11 cellular contexts compared by ENCODE assay signal in genomic region chr10:76035728-76036409, GRCh38.
DNase-seq lines count a peak whose midpoint lies in the region; ATAC-seq, FAIRE-seq and TF ChIP-seq lines count a peak whose summit lies in the region.
"Had no signal": no experiment of that assay in that cellular context is flagged by ENCODE, and none has a peak within 500 bp of the region (broad histone marks: within the 10 kb centered on the region; RNA-seq: fewer than 3 reads in every experiment).

No MANE protein-coding gene starts in this region.

- FAIRE-seq in astrocyte (lab: Jason Lieb, UNC) = no peak

- no peak overlapping the region for H3K9ac ChIP-seq in astrocyte (ENCODE audit: low read length)

- peak; percentile 52 for ATAC-seq in GM23338
- ATAC-seq in gastrocnemius medialis = peak; percentile 14 to 18
- no peak for ATAC-seq in GM19467 (IDR thresholded peaks at IDR 0.05; ENCODE audit: unreplicated experiment)

- no peaks in the 10 kb centered on the region for H3K27me3 ChIP-seq in GM23338 (ENCODE audit: insufficient read depth)
- no peaks in the 10 kb centered on the region for H3K27me3 ChIP-seq in astrocyte (ENCODE audit: insufficient read depth, low read length)
- H3K27me3 ChIP-seq in gastrocnemius medialis = no peaks in the 10 kb centered on the region
- no peaks in the 10 kb centered on the region for H3K27me3 ChIP-seq in effector memory CD4-positive, alpha-beta T cell (replicated peaks; ENCODE audit: control insufficient read depth, insufficient read depth, low read length, poor library complexity, severe bottlenecking)
- H3K27me3 ChIP-seq: spleen had no signal

- H3K9me3 Mint-ChIP-seq in GM23338 (peaks cover 22% of the 10 kb centered on the region), astrocyte (ENCODE audit: unreplicated experiment) (peaks cover 10% of the 10 kb centered on the region)

- no peak for TF ChIP-seq CTCF in GM23338 (conservative IDR thresholded peaks at IDR 0.05; ENCODE audit: low read depth in 2 of 2)
- no peak for TF ChIP-seq CTCF in astrocyte (IDR thresholded peaks at IDR 0.05; ENCODE audit: insufficient read depth, low read depth, low read length)
- TF ChIP-seq CTCF in gastrocnemius medialis (IDR thresholded peaks at IDR 0.05 in 4 of 5, conservative IDR thresholded peaks at IDR 0.05 in 1 of 5) = no peak

- H4K20me1 ChIP-seq in GM23338 (replicated peaks; ENCODE audit: insufficient read depth) (no peaks in the 10 kb centered on the region), astrocyte (ENCODE audit: insufficient read depth, low read length) (no peaks in the 10 kb centered on the region)

- H3K9me2 ChIP-seq in GM23338 (ENCODE audit: insufficient read depth) = no peaks in the 10 kb centered on the region

- H3K27me3 Mint-ChIP-seq in GM23338 (ENCODE audit: insufficient read depth, low read depth, poor library complexity) (peaks cover 1% of the 10 kb centered on the region), astrocyte (ENCODE audit: low read depth, unreplicated experiment) (peaks cover 8% of the 10 kb centered on the region)

- H2AFZ ChIP-seq in GM23338 (no peak overlapping the region), astrocyte (ENCODE audit: low read depth, low read length) (no peak overlapping the region)

- H3K4me3 Mint-ChIP-seq in GM23338 = no peak overlapping the region
- no peak overlapping the region for H3K4me3 Mint-ChIP-seq in astrocyte (ENCODE audit: unreplicated experiment)
- H3K4me3 Mint-ChIP-seq: activated naive CD8-positive, alpha-beta T cell treated with anti-CD3 and anti-CD28 coated beads, Interleukin-2, amount 10 ng/mL, durations not matched to agents 7 days and 5 days; T-helper 2 cell treated with Interferon-gamma antibody and Interleukin-4, amounts not matched to agents 5 μg/mL and 100 μg/mL, for 36 hours had no signal

- peaks cover 19% of the 10 kb centered on the region for H3K36me3 Mint-ChIP-seq in GM23338 (ENCODE audit: low read depth)
- peaks cover 3% of the 10 kb centered on the region for H3K36me3 Mint-ChIP-seq in astrocyte (ENCODE audit: low read depth, unreplicated experiment)
- H3K36me3 Mint-ChIP-seq: activated naive CD8-positive, alpha-beta T cell treated with anti-CD3 and anti-CD28 coated beads, Interleukin-2, amount 10 ng/mL, durations not matched to agents 7 days and 5 days had no signal

- H3F3A ChIP-seq in GM23338 (replicated peaks; ENCODE audit: low read depth) = no peaks in the 10 kb centered on the region

- H3K27ac ChIP-seq in GM23338 (ENCODE audit: low read depth) = no peak overlapping the region
- no peak overlapping the region for H3K27ac ChIP-seq in astrocyte (ENCODE audit: low read depth, low read length)
- peak overlapping the region in 3 of 4 donors; percentile 2 to 50 (median 42) for H3K27ac ChIP-seq in gastrocnemius medialis
- no peak overlapping the region for H3K27ac ChIP-seq in effector memory CD4-positive, alpha-beta T cell (ENCODE audit: insufficient read depth, low read length, poor library complexity, severe bottlenecking)
- H3K27ac ChIP-seq: spleen had no signal

- peak; percentile 24 for DNase-seq in GM23338 (ENCODE audit: low spot score)
- DNase-seq in astrocyte (ENCODE audit: low read depth) = no peak
- DNase-seq in iPS-NIHi11 (ENCODE audit: low spot score) = peak; percentile 21
- no peak for DNase-seq in gastrocnemius medialis
- no peak for DNase-seq in effector memory CD4-positive, alpha-beta T cell
- DNase-seq in activated CD4-positive, alpha-beta T cell treated with anti-CD3 and anti-CD28 coated beads, Interleukin-2, amount 50 U/mL, for 1 hour = no peak
- DNase-seq in NCI-H2029 treated with DMSO at 0.1 percent for 48 hours (lab: John Stamatoyannopoulos, UW) = no peak

- H3K4me1 Mint-ChIP-seq in GM23338 = peaks cover 28% of the 10 kb centered on the region
- H3K4me1 Mint-ChIP-seq in astrocyte (ENCODE audit: low read depth, unreplicated experiment) = peaks cover 14% of the 10 kb centered on the region
- H3K4me1 Mint-ChIP-seq: activated naive CD8-positive, alpha-beta T cell treated with anti-CD3 and anti-CD28 coated beads, Interleukin-2, amount 10 ng/mL, durations not matched to agents 7 days and 5 days had no signal

- H3K36me3 ChIP-seq in GM23338 (ENCODE audit: insufficient read depth) (no peaks in the 10 kb centered on the region), astrocyte (ENCODE audit: insufficient read depth, low read length) (no peaks in the 10 kb centered on the region), gastrocnemius medialis (no peaks in the 10 kb centered on the region)
- no peaks in the 10 kb centered on the region for H3K36me3 ChIP-seq in effector memory CD4-positive, alpha-beta T cell (ENCODE audit: control insufficient read depth, insufficient read depth, low read length)

- intact Hi-C loops in gastrocnemius medialis (cut with DNase I; ENCODE audit: low total_unique reads) = loop anchor here (1.0 kb wide), 2 partner anchors 636 to 641 kb away; no protein-coding TSS in a partner anchor

- peaks cover 4% of the 10 kb centered on the region for H3K4me1 ChIP-seq in GM23338 (ENCODE audit: insufficient read depth)
- H3K4me1 ChIP-seq in astrocyte (ENCODE audit: insufficient read depth, low read length) = peaks cover 15% of the 10 kb centered on the region
- H3K4me1 ChIP-seq in gastrocnemius medialis = peaks cover 6 to 19% of the 10 kb centered on the region in 2 donors
- no peaks in the 10 kb centered on the region for H3K4me1 ChIP-seq in effector memory CD4-positive, alpha-beta T cell (ENCODE audit: control insufficient read depth, insufficient read depth, low read length, poor library complexity, severe bottlenecking)

- H3K79me2 ChIP-seq in GM23338 (replicated peaks; ENCODE audit: insufficient read depth) = no peaks in the 10 kb centered on the region
- H3K79me2 ChIP-seq in astrocyte (ENCODE audit: insufficient read depth, low read length) = no peaks in the 10 kb centered on the region

- in situ Hi-C loops in gastrocnemius medialis (cut with MboI; ENCODE audit: low sequenced_read_pairs in 4 of 4) = loop anchor here (10.0 to 25.0 kb wide), 2 partner anchors 641 to 649 kb away; no protein-coding TSS in a partner anchor

- no peak overlapping the region for H3K27ac Mint-ChIP-seq in GM23338
- H3K27ac Mint-ChIP-seq in astrocyte (ENCODE audit: unreplicated experiment) = no peak overlapping the region
- H3K27ac Mint-ChIP-seq: activated naive CD8-positive, alpha-beta T cell treated with anti-CD3 and anti-CD28 coated beads, Interleukin-2, amount 10 ng/mL, durations not matched to agents 7 days and 5 days; T-helper 2 cell treated with Interferon-gamma antibody and Interleukin-4, amounts not matched to agents 5 μg/mL and 100 μg/mL, for 36 hours had no signal

- H3K4me3 ChIP-seq in GM23338 (no peak overlapping the region), astrocyte (ENCODE audit: insufficient read depth, low read depth, low read length) (no peak overlapping the region), gastrocnemius medialis (peak overlapping the region; percentile 29 to 55 (median 38))
- no peak overlapping the region for H3K4me3 ChIP-seq in effector memory CD4-positive, alpha-beta T cell (ENCODE audit: insufficient read depth, low read depth, low read length, poor library complexity, severe bottlenecking)

- H3K4me2 ChIP-seq in GM23338 (no peak overlapping the region), astrocyte (ENCODE audit: low read length) (peak overlapping the region; percentile 66)

- TF ChIP-seq POLR2A in gastrocnemius medialis (IDR thresholded peaks at IDR 0.05) = no peak

- no peaks in the 10 kb centered on the region for H3K9me3 ChIP-seq in astrocyte (ENCODE audit: insufficient read depth, low read depth, low read length)
- H3K9me3 ChIP-seq in gastrocnemius medialis = no peaks in the 10 kb centered on the region
- no peaks in the 10 kb centered on the region for H3K9me3 ChIP-seq in effector memory CD4-positive, alpha-beta T cell (ENCODE audit: control insufficient read depth, low read length)

TF ChIP-seq in GM23338, 12 proteins besides CTCF, POLR2A, EP300 and RAD21 (continues in another document):
- TF ChIP-seq POLR2AphosphoS5 (IDR thresholded peaks at IDR 0.05; ENCODE audit: low read depth) (no peak), CREB1 (CRISPR knock-in tag; IDR thresholded peaks at IDR 0.05; ENCODE audit: low read depth) (no peak), EZH2 (IDR thresholded peaks at IDR 0.05; ENCODE audit: low read depth, unreplicated experiment) (no peak), NANOG (IDR thresholded peaks at IDR 0.05; ENCODE audit: borderline replicate concordance) (no peak), EZH2phosphoT487 (IDR thresholded peaks at IDR 0.05; ENCODE audit: unreplicated experiment) (no peak)
- TF ChIP-seq, protein P1, sequence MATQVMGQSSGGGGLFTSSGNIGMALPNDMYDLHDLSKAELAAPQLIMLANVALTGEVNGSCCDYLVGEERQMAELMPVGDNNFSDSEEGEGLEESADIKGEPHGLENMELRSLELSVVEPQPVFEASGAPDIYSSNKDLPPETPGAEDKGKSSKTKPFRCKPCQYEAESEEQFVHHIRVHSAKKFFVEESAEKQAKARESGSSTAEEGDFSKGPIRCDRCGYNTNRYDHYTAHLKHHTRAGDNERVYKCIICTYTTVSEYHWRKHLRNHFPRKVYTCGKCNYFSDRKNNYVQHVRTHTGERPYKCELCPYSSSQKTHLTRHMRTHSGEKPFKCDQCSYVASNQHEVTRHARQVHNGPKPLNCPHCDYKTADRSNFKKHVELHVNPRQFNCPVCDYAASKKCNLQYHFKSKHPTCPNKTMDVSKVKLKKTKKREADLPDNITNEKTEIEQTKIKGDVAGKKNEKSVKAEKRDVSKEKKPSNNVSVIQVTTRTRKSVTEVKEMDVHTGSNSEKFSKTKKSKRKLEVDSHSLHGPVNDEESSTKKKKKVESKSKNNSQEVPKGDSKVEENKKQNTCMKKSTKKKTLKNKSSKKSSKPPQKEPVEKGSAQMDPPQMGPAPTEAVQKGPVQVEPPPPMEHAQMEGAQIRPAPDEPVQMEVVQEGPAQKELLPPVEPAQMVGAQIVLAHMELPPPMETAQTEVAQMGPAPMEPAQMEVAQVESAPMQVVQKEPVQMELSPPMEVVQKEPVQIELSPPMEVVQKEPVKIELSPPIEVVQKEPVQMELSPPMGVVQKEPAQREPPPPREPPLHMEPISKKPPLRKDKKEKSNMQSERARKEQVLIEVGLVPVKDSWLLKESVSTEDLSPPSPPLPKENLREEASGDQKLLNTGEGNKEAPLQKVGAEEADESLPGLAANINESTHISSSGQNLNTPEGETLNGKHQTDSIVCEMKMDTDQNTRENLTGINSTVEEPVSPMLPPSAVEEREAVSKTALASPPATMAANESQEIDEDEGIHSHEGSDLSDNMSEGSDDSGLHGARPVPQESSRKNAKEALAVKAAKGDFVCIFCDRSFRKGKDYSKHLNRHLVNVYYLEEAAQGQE (IDR thresholded peaks at IDR 0.05; ENCODE audit: unreplicated experiment) = no peak

Comparison
In these comparisons a context has a peak if more than half of its experiments do, and no peak if none do; other contexts are left out.
1. DNase-seq: peak in GM23338 (single experiment) and iPS-NIHi11 (single experiment); none in astrocyte (single experiment), gastrocnemius medialis (0 of 2), effector memory CD4-positive, alpha-beta T cell (0 of 3), activated CD4-positive, alpha-beta T cell treated with anti-CD3 and anti-CD28 coated beads, Interleukin-2, amount 50 U/mL, for 1 hour (single experiment) and NCI-H2029 treated with DMSO at 0.1 percent for 48 hours (single experiment).
2. H3K27ac ChIP-seq: peak in gastrocnemius medialis (3 of 4); none in GM23338 (single experiment), astrocyte (single experiment) and effector memory CD4-positive, alpha-beta T cell (single experiment).
3. H3K4me3 ChIP-seq: peak in gastrocnemius medialis (4 of 4); none in GM23338 (single experiment), astrocyte (single experiment) and effector memory CD4-positive, alpha-beta T cell (single experiment).